ENCODE assay signal across 1 cellular context in genomic region chr15:63504247-63504978, GRCh38.
TF ChIP-seq lines count a peak whose summit lies in the region.

USP3 (plus strand) TSS chr15:63504593; CDS start chr15:63504740, 147 bp downstream.

TF ChIP-seq in HepG2, 621 proteins besides CTCF, POLR2A, EP300 and RAD21 (continued from another document and continues in another):
- TF ChIP-seq HNRNPL (IDR thresholded peaks at IDR 0.05; ENCODE audit: low read depth, low read length) (0 out of 2 replicates have a peak, but pooled peaks have one; percentile 81), SP5 (CRISPR knock-in tag; IDR thresholded peaks at IDR 0.05; ENCODE audit: borderline replicate concordance, low read depth) (peak; percentile 32), TEAD2 (CRISPR knock-in tag; IDR thresholded peaks at IDR 0.05) (no peak), ZNF720 (CRISPR knock-in tag; IDR thresholded peaks at IDR 0.05) (no peak), NR1H2 (CRISPR knock-in tag; IDR thresholded peaks at IDR 0.05; ENCODE audit: borderline replicate concordance, low read depth) (no peak), ZNF570 (CRISPR knock-in tag; IDR thresholded peaks at IDR 0.05; ENCODE audit: borderline replicate concordance) (no peak), ELF4 (CRISPR knock-in tag; IDR thresholded peaks at IDR 0.05; ENCODE audit: borderline replicate concordance) (0 out of 2 replicates have a peak, but pooled peaks have one; percentile 42), ZNF782 (CRISPR knock-in tag; IDR thresholded peaks at IDR 0.05; ENCODE audit: borderline replicate concordance) (no peak; the same call in 1 of the 2 replicates), ZNF138 (CRISPR knock-in tag; IDR thresholded peaks at IDR 0.05; ENCODE audit: low read depth) (peak; percentile 4; the same call in 1 of the 2 replicates), KDM3A (CRISPR knock-in tag; IDR thresholded peaks at IDR 0.05; ENCODE audit: low read depth) (peak; percentile 72; the same call in 1 of the 2 replicates), HMGXB4 (CRISPR knock-in tag; IDR thresholded peaks at IDR 0.05; ENCODE audit: borderline replicate concordance in 1 of 2, low read depth in 1 of 2) (peak in 1 of 2 experiments; percentile 60; a peak in 2 of 4 replicates), KAT7 (CRISPR knock-in tag; IDR thresholded peaks at IDR 0.05; ENCODE audit: borderline replicate concordance) (no peak), ZNF607 (CRISPR knock-in tag; IDR thresholded peaks at IDR 0.05; ENCODE audit: borderline replicate concordance) (peak; percentile 17; the same call in 1 of the 2 replicates), SP2 (CRISPR knock-in tag; IDR thresholded peaks at IDR 0.05) (no peak), FOSL1 (CRISPR knock-in tag; IDR thresholded peaks at IDR 0.05; ENCODE audit: borderline replicate concordance) (no peak), MIER2 (CRISPR knock-in tag; IDR thresholded peaks at IDR 0.05) (no peak; the same call in 1 of the 2 replicates), ZNF7 (CRISPR knock-in tag; IDR thresholded peaks at IDR 0.05) (no peak), ZNF792 (CRISPR knock-in tag; IDR thresholded peaks at IDR 0.05) (0 out of 2 replicates have a peak, but pooled peaks have one; percentile 79), ZNF333 (CRISPR knock-in tag; IDR thresholded peaks at IDR 0.05; ENCODE audit: borderline replicate concordance) (no peak), CCAR2 (optimal IDR thresholded peaks at IDR 0.05; ENCODE audit: low read depth, low read length) (peak; percentile 84), ZBTB8A (CRISPR knock-in tag; IDR thresholded peaks at IDR 0.05; ENCODE audit: borderline replicate concordance, low read depth) (no peak), MXI1 (IDR thresholded peaks at IDR 0.05; ENCODE audit: borderline replicate concordance, low read depth, low read length) (peak; percentile 77; the same call in 1 of the 3 replicates), CENPX (CRISPR knock-in tag; IDR thresholded peaks at IDR 0.05) (no peak), DR1 (CRISPR knock-in tag; IDR thresholded peaks at IDR 0.05) (no peak; the same call in 1 of the 2 replicates), ZNF530 (CRISPR knock-in tag; IDR thresholded peaks at IDR 0.05; ENCODE audit: low read depth) (no peak), CREM (IDR thresholded peaks at IDR 0.05) (peak; percentile 31; the same call in 1 of the 2 replicates), CREM (CRISPR knock-in tag; IDR thresholded peaks at IDR 0.05) (no peak), ZSCAN30 (CRISPR knock-in tag; IDR thresholded peaks at IDR 0.05) (no peak), EHMT2 (IDR thresholded peaks at IDR 0.05; ENCODE audit: borderline replicate concordance, low read depth, low read length) (no peak), ZNF772 (CRISPR knock-in tag; IDR thresholded peaks at IDR 0.05) (peak; percentile 70), ZNF777 (CRISPR knock-in tag; IDR thresholded peaks at IDR 0.05) (peak; percentile 99), ZHX2 (IDR thresholded peaks at IDR 0.05; ENCODE audit: low read depth) (peak; percentile 41; the same call in 1 of the 2 replicates), ZHX2 (CRISPR knock-in tag; IDR thresholded peaks at IDR 0.05; ENCODE audit: borderline replicate concordance) (no peak), ZNF281 (CRISPR knock-in tag; IDR thresholded peaks at IDR 0.05; ENCODE audit: borderline replicate concordance) (no peak; the same call in 1 of the 2 replicates), HIVEP1 (CRISPR knock-in tag; IDR thresholded peaks at IDR 0.05) (peak; percentile 43; the same call in 1 of the 2 replicates), SNRNP70 (IDR thresholded peaks at IDR 0.05; ENCODE audit: low read depth, low read length) (no peak), ZNF468 (CRISPR knock-in tag; IDR thresholded peaks at IDR 0.05) (0 out of 2 replicates have a peak, but pooled peaks have one; percentile 27), ZNF577 (CRISPR knock-in tag; IDR thresholded peaks at IDR 0.05; ENCODE audit: borderline replicate concordance, low read depth) (no peak), ONECUT2 (CRISPR knock-in tag; IDR thresholded peaks at IDR 0.05) (no peak), BRCA1 (CRISPR knock-in tag; IDR thresholded peaks at IDR 0.05) (no peak), ZNF44 (CRISPR knock-in tag; IDR thresholded peaks at IDR 0.05) (no peak), NRL (CRISPR knock-in tag; IDR thresholded peaks at IDR 0.05; ENCODE audit: borderline replicate concordance) (no peak; the same call in 1 of the 2 replicates), MTF2 (CRISPR knock-in tag; IDR thresholded peaks at IDR 0.05; ENCODE audit: borderline replicate concordance) (0 out of 2 replicates have a peak, but pooled peaks have one; percentile 66), ZC3H13 (CRISPR knock-in tag; IDR thresholded peaks at IDR 0.05) (peak; percentile 70; the same call in 1 of the 2 replicates), MBNL3 (CRISPR knock-in tag; conservative IDR thresholded peaks at IDR 0.05) (no peak), REPIN1 (CRISPR knock-in tag; IDR thresholded peaks at IDR 0.05; ENCODE audit: borderline replicate concordance, low read depth) (no peak), ZNF800 (CRISPR knock-in tag; IDR thresholded peaks at IDR 0.05) (no peak), ZNF274 (CRISPR knock-in tag; IDR thresholded peaks at IDR 0.05) (no peak)
- TF ChIP-seq, protein P1, sequence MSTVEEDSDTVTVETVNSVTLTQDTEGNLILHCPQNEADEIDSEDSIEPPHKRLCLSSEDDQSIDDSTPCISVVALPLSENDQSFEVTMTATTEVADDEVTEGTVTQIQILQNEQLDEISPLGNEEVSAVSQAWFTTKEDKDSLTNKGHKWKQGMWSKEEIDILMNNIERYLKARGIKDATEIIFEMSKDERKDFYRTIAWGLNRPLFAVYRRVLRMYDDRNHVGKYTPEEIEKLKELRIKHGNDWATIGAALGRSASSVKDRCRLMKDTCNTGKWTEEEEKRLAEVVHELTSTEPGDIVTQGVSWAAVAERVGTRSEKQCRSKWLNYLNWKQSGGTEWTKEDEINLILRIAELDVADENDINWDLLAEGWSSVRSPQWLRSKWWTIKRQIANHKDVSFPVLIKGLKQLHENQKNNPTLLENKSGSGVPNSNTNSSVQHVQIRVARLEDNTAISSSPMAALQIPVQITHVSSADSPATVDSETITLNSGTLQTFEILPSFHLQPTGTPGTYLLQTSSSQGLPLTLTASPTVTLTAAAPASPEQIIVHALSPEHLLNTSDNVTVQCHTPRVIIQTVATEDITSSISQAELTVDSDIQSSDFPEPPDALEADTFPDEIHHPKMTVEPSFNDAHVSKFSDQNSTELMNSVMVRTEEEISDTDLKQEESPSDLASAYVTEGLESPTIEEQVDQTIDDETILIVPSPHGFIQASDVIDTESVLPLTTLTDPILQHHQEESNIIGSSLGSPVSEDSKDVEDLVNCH (CRISPR knock-in tag; IDR thresholded peaks at IDR 0.05), result no peak
- TF ChIP-seq, protein P2, sequence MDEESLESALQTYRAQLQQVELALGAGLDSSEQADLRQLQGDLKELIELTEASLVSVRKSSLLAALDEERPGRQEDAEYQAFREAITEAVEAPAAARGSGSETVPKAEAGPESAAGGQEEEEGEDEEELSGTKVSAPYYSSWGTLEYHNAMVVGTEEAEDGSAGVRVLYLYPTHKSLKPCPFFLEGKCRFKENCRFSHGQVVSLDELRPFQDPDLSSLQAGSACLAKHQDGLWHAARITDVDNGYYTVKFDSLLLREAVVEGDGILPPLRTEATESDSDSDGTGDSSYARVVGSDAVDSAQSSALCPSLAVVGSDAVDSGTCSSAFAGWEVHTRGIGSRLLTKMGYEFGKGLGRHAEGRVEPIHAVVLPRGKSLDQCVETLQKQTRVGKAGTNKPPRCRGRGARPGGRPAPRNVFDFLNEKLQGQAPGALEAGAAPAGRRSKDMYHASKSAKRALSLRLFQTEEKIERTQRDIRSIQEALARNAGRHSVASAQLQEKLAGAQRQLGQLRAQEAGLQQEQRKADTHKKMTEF (CRISPR knock-in tag; IDR thresholded peaks at IDR 0.05), result peak; percentile 70
- TF ChIP-seq, protein P3, sequence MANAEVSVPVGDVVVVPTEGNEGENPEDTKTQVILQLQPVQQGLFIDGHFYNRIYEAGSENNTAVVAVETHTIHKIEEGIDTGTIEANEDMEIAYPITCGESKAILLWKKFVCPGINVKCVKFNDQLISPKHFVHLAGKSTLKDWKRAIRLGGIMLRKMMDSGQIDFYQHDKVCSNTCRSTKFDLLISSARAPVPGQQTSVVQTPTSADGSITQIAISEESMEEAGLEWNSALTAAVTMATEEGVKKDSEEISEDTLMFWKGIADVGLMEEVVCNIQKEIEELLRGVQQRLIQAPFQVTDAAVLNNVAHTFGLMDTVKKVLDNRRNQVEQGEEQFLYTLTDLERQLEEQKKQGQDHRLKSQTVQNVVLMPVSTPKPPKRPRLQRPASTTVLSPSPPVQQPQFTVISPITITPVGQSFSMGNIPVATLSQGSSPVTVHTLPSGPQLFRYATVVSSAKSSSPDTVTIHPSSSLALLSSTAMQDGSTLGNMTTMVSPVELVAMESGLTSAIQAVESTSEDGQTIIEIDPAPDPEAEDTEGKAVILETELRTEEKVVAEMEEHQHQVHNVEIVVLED (CRISPR knock-in tag; IDR thresholded peaks at IDR 0.05; ENCODE audit: borderline replicate concordance), result peak; percentile 62
